ENCODE assay signal across 12 cellular contexts in the genomic region with DNA sequence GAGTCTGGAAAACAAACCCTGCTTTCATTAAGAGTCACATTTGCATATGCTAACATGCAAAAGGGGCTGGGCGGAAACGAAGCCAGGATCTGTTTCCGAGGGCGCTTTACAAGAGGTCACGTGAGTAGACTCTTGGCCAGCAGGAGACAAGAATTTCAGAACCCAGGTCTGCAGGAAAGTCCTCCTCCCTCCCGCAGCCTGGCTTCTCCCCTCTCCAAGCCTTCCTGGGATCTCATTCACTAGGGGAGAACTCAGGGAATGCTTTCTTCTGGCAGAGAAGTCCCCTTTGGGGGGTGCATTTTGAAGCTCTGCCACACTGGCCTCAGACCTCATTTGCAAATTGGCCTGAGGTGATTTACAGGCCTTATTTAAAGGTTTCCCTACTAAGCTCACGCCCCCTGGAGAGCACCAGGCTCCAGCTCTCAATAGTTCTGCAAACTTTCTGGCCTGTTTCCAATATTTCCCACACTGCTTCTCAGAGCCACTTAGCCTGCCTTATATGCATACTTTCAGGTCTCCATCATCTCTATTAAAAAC. TPM values are rescaled to one million over a fixed set of nuclear protein-coding genes. Genes with fewer than 3 reads are reported as not detected.
DNase-seq lines count a peak whose midpoint lies in the region; ATAC-seq and TF ChIP-seq lines count a peak whose summit lies in the region.
"Had no signal": no experiment of that assay in that cellular context is flagged by ENCODE, and none has a peak within 500 bp of the region (broad histone marks: within the 10 kb centered on the region; RNA-seq: fewer than 3 reads in every experiment).

No MANE protein-coding gene starts in this region.

- no peak overlapping the region for H3K56ac ChIP-seq in IMR-90 (ENCODE audit: extremely low read depth, insufficient read depth, low read length)

- CTCF ChIA-PET in IMR-90 (lab: Yijun Ruan, JAX): no interaction called here

- H2BK5ac ChIP-seq in IMR-90 (ENCODE audit: low read depth, low read length, poor library complexity, severe bottlenecking): no peak overlapping the region

- H4K91ac ChIP-seq in IMR-90 (ENCODE audit: insufficient read depth, low read depth, low read length): no peak overlapping the region

- no peak overlapping the region for H3K18ac ChIP-seq in IMR-90 (ENCODE audit: low read depth, low read length)

- peaks cover 72% of the 10 kb centered on the region for H3K4me1 ChIP-seq in BLaER1
- peaks cover 3% of the 10 kb centered on the region; the same call in 1 of the 2 replicates for H3K4me1 ChIP-seq in IMR-90 (ENCODE audit: control insufficient read depth, insufficient read depth, low read length)
- H3K4me1 ChIP-seq in esophagus squamous epithelium: no peaks in the 10 kb centered on the region

- in situ Hi-C loops in IMR-90 (cut with MboI; ENCODE audit: low sequenced_read_pairs): no loop called here
- in situ Hi-C loops in GM13976 (cut with MboI; ENCODE audit: low sequenced_read_pairs, unreplicated experiment): no loop called here

- H3K36me3 ChIP-seq in BLaER1 (no peaks in the 10 kb centered on the region), IMR-90 (ENCODE audit: control insufficient read depth, insufficient read depth, low read length) (peaks cover 41% of the 10 kb centered on the region), esophagus squamous epithelium (peaks cover 0 to 11% (median 0%) of the 10 kb centered on the region in 3 donors)

- no peak overlapping the region for H4K5ac ChIP-seq in IMR-90 (ENCODE audit: low read depth, low read length)

- no peak for TF ChIP-seq RAD21 in IMR-90 (IDR thresholded peaks at IDR 0.05; ENCODE audit: low read length)

- H4K8ac ChIP-seq in IMR-90 (ENCODE audit: low read depth in 2 of 2, low read length in 2 of 2): no peak overlapping the region

- no peak overlapping the region for H2AK9ac ChIP-seq in IMR-90 (replicated peaks; ENCODE audit: low read depth, low read length, poor library complexity)

- ATAC-seq in IMR-90 (ENCODE audit: low read depth): peak; percentile 56
- ATAC-seq in HG03565 (IDR thresholded peaks at IDR 0.05; ENCODE audit: unreplicated experiment): no peak
- no peak for ATAC-seq in activated naive CD4-positive, alpha-beta T cell treated with anti-CD3 and anti-CD28 coated beads, Interleukin-2, amount 50 U/mL, for 72 hours
- ATAC-seq: activated CD4-positive, CD25-positive, alpha-beta regulatory T cell treated with anti-CD3 and anti-CD28 coated beads, Interleukin-2, amount 50 U/mL, for 24 hours; left colon had no signal

- peaks cover 16% of the 10 kb centered on the region; the same call in 1 of the 2 replicates for H3K9me1 ChIP-seq in IMR-90 (ENCODE audit: insufficient read depth, low read length)

- H3K9me3 ChIP-seq in BLaER1 (no peaks in the 10 kb centered on the region), IMR-90 (ENCODE audit: control insufficient read depth, insufficient read depth, low read length) (no peaks in the 10 kb centered on the region), esophagus squamous epithelium (no peaks in the 10 kb centered on the region)

- no peak overlapping the region for H2AK5ac ChIP-seq in IMR-90 (ENCODE audit: low read depth, low read length)

- H3K27ac Mint-ChIP-seq in activated naive CD4-positive, alpha-beta T cell treated with anti-CD3 and anti-CD28 coated beads, Interleukin-2, amount 50 U/mL, for 72 hours: no peak overlapping the region

- H3K27me3 ChIP-seq in BLaER1: no peaks in the 10 kb centered on the region
- no peaks in the 10 kb centered on the region for H3K27me3 ChIP-seq in IMR-90 (ENCODE audit: control insufficient read depth, insufficient read depth, low read length)
- H3K27me3 ChIP-seq in esophagus squamous epithelium: no peaks in the 10 kb centered on the region

- no peak overlapping the region for H2AFZ ChIP-seq in IMR-90 (replicated peaks; ENCODE audit: low read length, poor library complexity)

- no peak overlapping the region for H2BK120ac ChIP-seq in IMR-90 (ENCODE audit: low read depth, low read length)

- no peak overlapping the region for H3K14ac ChIP-seq in IMR-90 (replicated peaks; ENCODE audit: low read depth, low read length)

- peaks cover 4% of the 10 kb centered on the region in 2 donors for H3K36me3 Mint-ChIP-seq in activated naive CD4-positive, alpha-beta T cell treated with anti-CD3 and anti-CD28 coated beads, Interleukin-2, amount 50 U/mL, for 72 hours

- no peak for TF ChIP-seq CTCF in IMR-90 (conservative IDR thresholded peaks at IDR 0.05; ENCODE audit: low read depth, low read length)
- no peak for TF ChIP-seq CTCF in GM13976 (IDR thresholded peaks at IDR 0.05; ENCODE audit: borderline replicate concordance, control extremely low read depth, extremely low read depth, insufficient read depth, missing control alignments)
- TF ChIP-seq CTCF in esophagus squamous epithelium (IDR thresholded peaks at IDR 0.05): no peak

- dilution Hi-C loops in IMR-90 (cut with HindIII; ENCODE audit: low sequenced_read_pairs, unreplicated experiment): no loop called here

- H3K9ac ChIP-seq in BLaER1 (no peak overlapping the region), IMR-90 (ENCODE audit: low read depth, low read length) (no peak overlapping the region)

- H3K27ac ChIP-seq in BLaER1 (peak overlapping the region; percentile 26; the same call in 1 of the 2 replicates), IMR-90 (ENCODE audit: insufficient read depth, low read length) (no peak overlapping the region), esophagus squamous epithelium (no peak overlapping the region)

- no peak overlapping the region for H2BK15ac ChIP-seq in IMR-90 (ENCODE audit: low read depth, low read length)

- H4K20me1 ChIP-seq in BLaER1: no peaks in the 10 kb centered on the region
- H4K20me1 ChIP-seq in IMR-90 (ENCODE audit: insufficient read depth, low read length): peaks cover 9% of the 10 kb centered on the region; the same call in 1 of the 2 replicates

- intact Hi-C loops in IMR-90 (cut with micrococcal nuclease): no loop called here
- intact Hi-C loops in esophagus squamous epithelium (cut with DNase I): no loop called here

- 69% methylated on average over 6 of the region's 7 CpGs; no CpG with 5 or more reads in 1 of the 2 experiments for WGBS in IMR-90 (ENCODE audit: extremely low coverage in 2 of 2, insufficient read length in 1 of 2), 2 experiments
- WGBS in esophagus squamous epithelium, 2 donors: 80% methylated on average over 4 of the region's 7 CpGs; no CpG with 5 or more reads in 1 of the 2 donors

- TF ChIP-seq POLR2A in IMR-90 (IDR thresholded peaks at IDR 0.05; ENCODE audit: low read depth, low read length): no peak
- no peak for TF ChIP-seq POLR2A in esophagus squamous epithelium (IDR thresholded peaks at IDR 0.05)

- no peaks in the 10 kb centered on the region for H3K9me3 Mint-ChIP-seq in activated naive CD4-positive, alpha-beta T cell treated with anti-CD3 and anti-CD28 coated beads, Interleukin-2, amount 50 U/mL, for 72 hours

- H3K4me3 ChIP-seq in BLaER1: no peak overlapping the region
- no peak overlapping the region for H3K4me3 ChIP-seq in IMR-90 (ENCODE audit: insufficient read depth, low read depth, low read length)
- H3K4me3 ChIP-seq in esophagus squamous epithelium: no peak overlapping the region

- H3K4me2 ChIP-seq in BLaER1: peak overlapping the region; percentile 79
- H3K4me2 ChIP-seq in IMR-90 (ENCODE audit: low read depth, low read length): no peak overlapping the region

- DNase-seq in IMR-90 (peak; percentile 44), amygdala (lab: John Stamatoyannopoulos, UW) (peak in 32 of 56 donors; percentile 10 to 79 (median 37)), iris pigment epithelial cell (ENCODE audit: low read depth) (peak; percentile 59), GM13976 (ENCODE audit: low spot score) (no peak), esophagus squamous epithelium (lab: John Stamatoyannopoulos, UW) (no peak)
- no peak for DNase-seq in activated naive CD4-positive, alpha-beta T cell treated with anti-CD3 and anti-CD28 coated beads, Interleukin-2, amount 50 U/mL, for 72 hours (ENCODE audit: low spot score in 2 of 2)
- DNase-seq: activated gamma-delta T cell, left colon had no signal

- H2BK20ac ChIP-seq in IMR-90 (ENCODE audit: low read depth, low read length): no peak overlapping the region

- H3K23ac ChIP-seq in IMR-90 (ENCODE audit: low read depth, low read length): no peak overlapping the region

- H3K4ac ChIP-seq in IMR-90 (ENCODE audit: low read depth, low read length): no peak overlapping the region

- 0 out of 4 replicates have a peak, but pooled peaks cover 0 to 5% of the 10 kb centered on the region in 2 experiments for H3K79me1 ChIP-seq in IMR-90 (ENCODE audit: low read depth in 1 of 2, low read length in 2 of 2)

- no TSS peak for BruUV-seq in IMR-90 (replicated peaks; lab: Mats Ljungman, UMichigan)

- POLR2A ChIA-PET in IMR-90 (lab: Charles Lee; ENCODE audit: unreplicated experiment): no interaction called here

TF ChIP-seq in IMR-90, 13 proteins besides CTCF, POLR2A, EP300 and RAD21 (continues in another document):
- TF ChIP-seq, protein P1, sequence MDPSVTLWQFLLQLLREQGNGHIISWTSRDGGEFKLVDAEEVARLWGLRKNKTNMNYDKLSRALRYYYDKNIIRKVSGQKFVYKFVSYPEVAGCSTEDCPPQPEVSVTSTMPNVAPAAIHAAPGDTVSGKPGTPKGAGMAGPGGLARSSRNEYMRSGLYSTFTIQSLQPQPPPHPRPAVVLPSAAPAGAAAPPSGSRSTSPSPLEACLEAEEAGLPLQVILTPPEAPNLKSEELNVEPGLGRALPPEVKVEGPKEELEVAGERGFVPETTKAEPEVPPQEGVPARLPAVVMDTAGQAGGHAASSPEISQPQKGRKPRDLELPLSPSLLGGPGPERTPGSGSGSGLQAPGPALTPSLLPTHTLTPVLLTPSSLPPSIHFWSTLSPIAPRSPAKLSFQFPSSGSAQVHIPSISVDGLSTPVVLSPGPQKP (IDR thresholded peaks at IDR 0.05; ENCODE audit: borderline replicate concordance, low read depth, low read length): no peak
- no peak for TF ChIP-seq RFX5 (IDR thresholded peaks at IDR 0.05; ENCODE audit: low read depth, low read length)
- TF ChIP-seq MAZ (IDR thresholded peaks at IDR 0.05; ENCODE audit: borderline replicate concordance, low read depth, low read length): no peak
- no peak for TF ChIP-seq MAFK (IDR thresholded peaks at IDR 0.05; ENCODE audit: low read depth, low read length)
- TF ChIP-seq, protein P2, sequence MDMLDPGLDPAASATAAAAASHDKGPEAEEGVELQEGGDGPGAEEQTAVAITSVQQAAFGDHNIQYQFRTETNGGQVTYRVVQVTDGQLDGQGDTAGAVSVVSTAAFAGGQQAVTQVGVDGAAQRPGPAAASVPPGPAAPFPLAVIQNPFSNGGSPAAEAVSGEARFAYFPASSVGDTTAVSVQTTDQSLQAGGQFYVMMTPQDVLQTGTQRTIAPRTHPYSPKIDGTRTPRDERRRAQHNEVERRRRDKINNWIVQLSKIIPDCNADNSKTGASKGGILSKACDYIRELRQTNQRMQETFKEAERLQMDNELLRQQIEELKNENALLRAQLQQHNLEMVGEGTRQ (IDR thresholded peaks at IDR 0.05; ENCODE audit: low read depth, low read length): no peak
- TF ChIP-seq NFE2L2 (IDR thresholded peaks at IDR 0.05; ENCODE audit: low read depth, low read length): no peak

RNA-seq across cellular contexts. Expression of a gene that starts 57.2 kb away (rescaled TPM):
- not detected in 2 replicates for total RNA-seq in IMR-90 (2012; rRNA removed)
- polyA plus RNA-seq in IMR-90 (2012; rRNA removed): not detected in 2 replicates
- not detected in 2 replicates for polyA plus RNA-seq in IMR-90 (2012; cell fraction: cytosol; rRNA removed)
- not detected in 2 replicates for polyA plus RNA-seq in IMR-90 (2012; cell fraction: nucleus; rRNA removed; ENCODE audit: low replicate concordance)
- not detected for total RNA-seq in activated naive CD4-positive, alpha-beta T cell treated with anti-CD3 and anti-CD28 coated beads, Interleukin-2, amount 50 U/mL, for 72 hours
- total RNA-seq in esophagus squamous epithelium: not detected
- total RNA-seq: left colon had no signal
- polyA plus RNA-seq: CD14-positive monocyte had no signal

Comparison
In these comparisons a context has a peak if more than half of its experiments do, and no peak if none do; other contexts are left out.
1. DNase-seq: peak in IMR-90 (single experiment), amygdala (32 of 56) and iris pigment epithelial cell (single experiment); none in GM13976 (single experiment), activated naive CD4-positive, alpha-beta T cell treated with anti-CD3 and anti-CD28 coated beads, Interleukin-2, amount 50 U/mL, for 72 hours (0 of 2) and esophagus squamous epithelium (single experiment).